In the genomic region with DNA sequence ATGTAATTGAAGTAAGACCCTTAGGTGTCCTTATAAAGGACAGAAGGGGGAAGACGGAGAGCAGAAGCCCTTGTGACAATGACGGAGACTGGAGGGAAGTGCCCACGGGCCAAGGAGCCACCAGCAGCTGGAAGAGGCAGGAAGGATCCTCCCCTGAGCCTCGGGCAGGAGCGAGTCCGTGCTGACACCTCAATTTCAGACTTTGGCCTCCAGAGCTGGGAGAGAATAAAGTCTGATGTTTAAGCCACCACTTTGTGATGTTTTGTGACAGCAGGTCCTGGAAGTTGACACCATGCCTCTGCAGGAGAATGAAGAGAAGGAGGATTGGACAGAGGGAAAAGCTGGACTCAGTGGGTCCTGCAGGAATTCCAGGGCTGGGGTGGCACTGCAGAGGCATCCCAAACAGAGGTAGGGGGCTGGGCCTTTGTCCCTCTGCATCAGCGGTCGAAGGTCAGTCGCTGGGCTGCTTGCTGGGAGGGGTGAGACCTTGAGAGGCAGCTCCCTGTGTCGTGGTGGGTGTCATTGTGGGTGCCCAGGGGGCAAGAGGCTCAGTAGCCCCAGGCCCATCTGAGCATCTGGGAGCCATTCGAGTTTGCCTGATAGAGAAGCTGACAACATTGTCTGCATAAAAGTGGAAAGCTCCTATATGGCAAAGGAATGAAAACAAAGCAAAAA, we compare ENCODE assay signal across 20 cellular contexts.
A peak's percentile ranks its signal among the peaks of the same experiment; 100 is the strongest.
DNase-seq lines count a peak whose midpoint lies in the region; ATAC-seq, FAIRE-seq and TF ChIP-seq lines count a peak whose summit lies in the region.
"Had no signal": no experiment of that assay in that cellular context is flagged by ENCODE, and none has a peak within 500 bp of the region (broad histone marks: within the 10 kb centered on the region; RNA-seq: fewer than 3 reads in every experiment).

No MANE protein-coding gene starts in this region.

- DNase-seq in cardiac septum (ENCODE audit: low spot score) (peak; percentile 70), left ventricle myocardium superior (no peak), kidney (peak; percentile 60), sciatic nerve (ENCODE audit: low spot score) (peak; percentile 42), NCI-H774 (lab: John Stamatoyannopoulos, UW) (no peak), T-helper 1 cell (no peak)
- DNase-seq: CD4-positive, CD25-positive, alpha-beta regulatory T cell; COR-L47; DMS 273 treated with DMSO at 0.1 percent for 48 hours; GDM1; KG1; MV-4-11; NCI-H1694 treated with DMSO at 0.1 percent for 48 hours; NCI-H510A; NCI-H748 treated with DMSO at 0.1 percent for 48 hours; OCI-M1; Right ventricle myocardium superior had no signal

- H3K4me1 ChIP-seq in kidney (ENCODE audit: control insufficient read depth in 1 of 2, insufficient read depth in 1 of 2, low read depth in 1 of 2, low read length in 2 of 2), result no peaks in the 10 kb centered on the region

- H3K4me3 ChIP-seq in kidney (ENCODE audit: low read length in 2 of 2), result no peak overlapping the region

- no peak overlapping the region for H3K9ac ChIP-seq in kidney (ENCODE audit: low read length in 2 of 2)

- no peaks in the 10 kb centered on the region for H3K36me3 ChIP-seq in kidney (ENCODE audit: control insufficient read depth in 1 of 2, insufficient read depth in 2 of 2, low read length in 2 of 2)

- no peak for ATAC-seq in left ventricle myocardium superior
- ATAC-seq in sciatic nerve, result no peak
- ATAC-seq in GM18873 (IDR thresholded peaks at IDR 0.05; ENCODE audit: low FRiP score, unreplicated experiment), result no peak

- intact Hi-C loops in cardiac septum (cut with DNase I), result no loop called here
- intact Hi-C loops in left ventricle myocardium superior (cut with micrococcal nuclease), result no loop called here
- intact Hi-C loops in kidney (cut with DNase I), result no loop called here
- intact Hi-C loops in sciatic nerve (cut with DNase I), result no loop called here

- no peak for FAIRE-seq in kidney (lab: Jason Lieb, UNC)
- FAIRE-seq: GM19239, H54 had no signal

- TF ChIP-seq CTCF in kidney (IDR thresholded peaks at IDR 0.05; ENCODE audit: borderline replicate concordance, extremely low read depth, insufficient read depth), result no peak

- no peak overlapping the region for H3K27ac ChIP-seq in kidney (ENCODE audit: low read depth in 2 of 2, low read length in 2 of 2)

- no peaks in the 10 kb centered on the region for H3K9me3 ChIP-seq in kidney (ENCODE audit: control insufficient read depth in 1 of 2, low read length in 2 of 2)

Comparison
In these comparisons a context has a peak if more than half of its experiments do, and no peak if none do; other contexts are left out.
1. DNase-seq: peak in cardiac septum (single experiment), kidney (single experiment) and sciatic nerve (single experiment); none in left ventricle myocardium superior (single experiment), NCI-H774 (single experiment) and T-helper 1 cell (0 of 5).